Comparison of ENCODE assay signal across 17 cellular contexts in the genomic region with DNA sequence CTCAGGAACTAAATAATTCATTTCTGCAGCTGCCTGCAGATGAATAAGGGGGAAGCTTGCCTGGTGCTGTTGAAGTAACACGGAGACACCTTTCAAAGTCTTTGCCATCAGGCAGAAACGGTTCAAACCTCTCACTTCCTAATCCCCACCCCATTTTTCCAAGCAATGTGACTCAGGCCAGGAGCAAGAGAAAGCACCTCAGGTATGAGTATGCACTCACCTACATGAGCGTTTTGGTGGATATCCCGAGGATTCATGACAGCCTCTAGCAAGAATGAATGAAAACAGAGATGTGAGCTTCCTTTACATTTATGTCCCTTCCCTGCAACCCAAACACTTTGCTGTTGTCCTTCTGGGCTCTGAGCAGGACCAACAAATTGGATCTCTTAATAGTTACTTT.
DNase-seq lines count a peak whose midpoint lies in the region; ATAC-seq, FAIRE-seq and TF ChIP-seq lines count a peak whose summit lies in the region.
"Had no signal": no experiment of that assay in that cellular context is flagged by ENCODE, and none has a peak within 500 bp of the region (broad histone marks: within the 10 kb centered on the region; RNA-seq: fewer than 3 reads in every experiment).

No MANE protein-coding gene starts in this region.

- POLR2A ChIA-PET in activated CD4-positive, alpha-beta memory T cell treated with anti-CD3 and anti-CD28 coated beads, Interleukin-2, amount 10 ng/mL, durations not matched to agents 7 days and 5 days (lab: Charles Lee), result interaction anchor here (1.1 to 5.5 kb wide), 7 partner anchors 11 to 96 kb away, joined by 3 to 23 read pairs (median 4); a partner anchor contains a TSS

- H3K4me3 ChIP-seq in keratinocyte (ENCODE audit: control insufficient read depth in 2 of 3, extremely low read depth in 1 of 3, insufficient read depth in 2 of 3, low read depth in 1 of 3, low read length in 3 of 3) (no peak overlapping the region), stomach smooth muscle (ENCODE audit: low read length in 2 of 2) (no peak overlapping the region)
- H3K4me3 ChIP-seq: BLaER1 treated with 17β-estradiol and CSF1 and Interleukin-3, amounts not matched to agents 10 nM and 100 nM; smooth muscle cell; tibial artery had no signal

- H3K36me3 Mint-ChIP-seq in T-helper 1 cell treated with Interleukin-12 subunit alpha and Interleukin-12 subunit beta and Interleukin-4 antibody, amounts not matched to agents 30 μg/mL and 1 μg/mL, for 36 hours (ENCODE audit: low read depth), result peaks cover 56% of the 10 kb centered on the region
- peaks cover 80% of the 10 kb centered on the region for H3K36me3 Mint-ChIP-seq in activated CD4-positive, alpha-beta memory T cell treated with anti-CD3 and anti-CD28 coated beads, Interleukin-2, amount 10 ng/mL, durations not matched to agents 7 days and 5 days (ENCODE audit: low read depth)

- no peaks in the 10 kb centered on the region for H4K20me1 ChIP-seq in keratinocyte (ENCODE audit: control insufficient read depth, extremely low read depth, insufficient read depth, low read length)

- H3K9ac ChIP-seq in keratinocyte (ENCODE audit: control insufficient read depth, extremely low read depth, insufficient read depth, low read length) (no peak overlapping the region), stomach smooth muscle (ENCODE audit: low read length in 2 of 2) (no peak overlapping the region)

- H3K27me3 ChIP-seq in keratinocyte (ENCODE audit: control insufficient read depth, extremely low read depth, insufficient read depth, low read length) (no peaks in the 10 kb centered on the region), stomach smooth muscle (ENCODE audit: control insufficient read depth in 1 of 2, insufficient read depth in 2 of 2, low read length in 2 of 2) (no peaks in the 10 kb centered on the region)
- H3K27me3 ChIP-seq: BLaER1 treated with 17β-estradiol and CSF1 and Interleukin-3, amounts not matched to agents 10 nM and 100 nM; tibial artery had no signal

- FAIRE-seq in keratinocyte (lab: Jason Lieb, UNC), result no peak

- H3K27ac ChIP-seq in keratinocyte (ENCODE audit: control insufficient read depth, insufficient read depth, low read length), result peak overlapping the region; percentile 4
- peak overlapping the region; percentile 79 for H3K27ac ChIP-seq in stomach smooth muscle (ENCODE audit: low read length)
- H3K27ac ChIP-seq: 22Rv1 had no signal

- no peaks in the 10 kb centered on the region for H3K9me1 ChIP-seq in keratinocyte (ENCODE audit: control insufficient read depth, extremely low read depth, insufficient read depth, low read length)

- no peak for ATAC-seq in HG02852 (IDR thresholded peaks at IDR 0.05; ENCODE audit: unreplicated experiment)
- ATAC-seq in Right ventricle myocardium superior (ENCODE audit: poor library complexity), result no peak

- H3K4me1 ChIP-seq in keratinocyte (ENCODE audit: control insufficient read depth, extremely low read depth, insufficient read depth, low read length) (peaks cover 24% of the 10 kb centered on the region), stomach smooth muscle (ENCODE audit: control insufficient read depth, insufficient read depth, low read length) (peaks cover 55% of the 10 kb centered on the region)

- H3K36me3 ChIP-seq in keratinocyte (ENCODE audit: control insufficient read depth in 2 of 2, extremely low read depth in 1 of 2, insufficient read depth in 2 of 2, low read length in 2 of 2), result peaks cover 34 to 57% of the 10 kb centered on the region in 2 experiments
- H3K36me3 ChIP-seq in stomach smooth muscle (ENCODE audit: control insufficient read depth in 2 of 2, insufficient read depth in 2 of 2, low read length in 2 of 2), result peaks cover 65 to 74% of the 10 kb centered on the region in 2 donors

- dilution Hi-C loops in keratinocyte (cut with MboI; ENCODE audit: extremely low pct_ligation_motif_present, low sequenced_read_pairs), result no loop called here

- H3K9me3 ChIP-seq in keratinocyte (ENCODE audit: control insufficient read depth, low read depth, low read length) (no peaks in the 10 kb centered on the region), stomach smooth muscle (ENCODE audit: control insufficient read depth in 2 of 2, low read length in 2 of 2) (no peaks in the 10 kb centered on the region)
- H3K9me3 ChIP-seq: BLaER1 treated with 17β-estradiol and CSF1 and Interleukin-3, amounts not matched to agents 10 nM and 100 nM; tibial artery had no signal

- TF ChIP-seq CTCF in keratinocyte (optimal IDR thresholded peaks at IDR 0.05 in 1 of 3, IDR thresholded peaks at IDR 0.05 in 1 of 3, conservative IDR thresholded peaks at IDR 0.05 in 1 of 3; ENCODE audit: extremely low read depth in 1 of 3, insufficient read depth in 2 of 3, low read length in 3 of 3), result no peak

- no peak overlapping the region for H3K4me3 Mint-ChIP-seq in T-helper 1 cell treated with Interleukin-12 subunit alpha and Interleukin-12 subunit beta and Interleukin-4 antibody, amounts not matched to agents 30 μg/mL and 1 μg/mL, for 36 hours
- H3K4me3 Mint-ChIP-seq in activated CD4-positive, alpha-beta memory T cell treated with anti-CD3 and anti-CD28 coated beads, Interleukin-2, amount 10 ng/mL, durations not matched to agents 7 days and 5 days, result no peak overlapping the region
- H3K4me3 Mint-ChIP-seq: IgD-negative memory B cell had no signal

- intact Hi-C loops in Right ventricle myocardium superior (cut with DNase I), result loop anchor here (2.0 kb wide), 2 partner anchors 77 to 197 kb away; no protein-coding TSS in a partner anchor

- peaks cover 25% of the 10 kb centered on the region for H3K4me1 Mint-ChIP-seq in T-helper 1 cell treated with Interleukin-12 subunit alpha and Interleukin-12 subunit beta and Interleukin-4 antibody, amounts not matched to agents 30 μg/mL and 1 μg/mL, for 36 hours (ENCODE audit: low read depth)
- peaks cover 28% of the 10 kb centered on the region for H3K4me1 Mint-ChIP-seq in activated CD4-positive, alpha-beta memory T cell treated with anti-CD3 and anti-CD28 coated beads, Interleukin-2, amount 10 ng/mL, durations not matched to agents 7 days and 5 days

- no peak overlapping the region for H2AFZ ChIP-seq in keratinocyte (ENCODE audit: control insufficient read depth, low read length)

- no peaks in the 10 kb centered on the region for H3K9me3 Mint-ChIP-seq in T-helper 1 cell treated with Interleukin-12 subunit alpha and Interleukin-12 subunit beta and Interleukin-4 antibody, amounts not matched to agents 30 μg/mL and 1 μg/mL, for 36 hours
- no peaks in the 10 kb centered on the region for H3K9me3 Mint-ChIP-seq in activated CD4-positive, alpha-beta memory T cell treated with anti-CD3 and anti-CD28 coated beads, Interleukin-2, amount 10 ng/mL, durations not matched to agents 7 days and 5 days
- H3K9me3 Mint-ChIP-seq: IgD-negative memory B cell had no signal

- peak overlapping the region; percentile 85 for H3K27ac Mint-ChIP-seq in T-helper 1 cell treated with Interleukin-12 subunit alpha and Interleukin-12 subunit beta and Interleukin-4 antibody, amounts not matched to agents 30 μg/mL and 1 μg/mL, for 36 hours
- H3K27ac Mint-ChIP-seq in activated CD4-positive, alpha-beta memory T cell treated with anti-CD3 and anti-CD28 coated beads, Interleukin-2, amount 10 ng/mL, durations not matched to agents 7 days and 5 days, result peak overlapping the region; percentile 10

- H3K4me2 ChIP-seq in keratinocyte (ENCODE audit: control insufficient read depth, extremely low read depth, insufficient read depth, low read depth, low read length), result no peak overlapping the region
- H3K4me2 ChIP-seq: BLaER1 treated with 17β-estradiol and CSF1 and Interleukin-3, amounts not matched to agents 10 nM and 100 nM; smooth muscle cell had no signal

- H3K27me3 Mint-ChIP-seq in T-helper 1 cell treated with Interleukin-12 subunit alpha and Interleukin-12 subunit beta and Interleukin-4 antibody, amounts not matched to agents 30 μg/mL and 1 μg/mL, for 36 hours (ENCODE audit: low read depth), result no peaks in the 10 kb centered on the region
- H3K27me3 Mint-ChIP-seq in activated CD4-positive, alpha-beta memory T cell treated with anti-CD3 and anti-CD28 coated beads, Interleukin-2, amount 10 ng/mL, durations not matched to agents 7 days and 5 days, result no peaks in the 10 kb centered on the region
- H3K27me3 Mint-ChIP-seq: IgD-negative memory B cell had no signal

- DNase-seq in T-helper 1 cell (no peak), keratinocyte (ENCODE audit: low read depth, low spot score) (peak; percentile 25), Right ventricle myocardium superior (no peak), NCI-H69 (lab: John Stamatoyannopoulos, UW) (no peak)
- DNase-seq in activated CD4-positive, alpha-beta memory T cell treated with anti-CD3 and anti-CD28 coated beads, Interleukin-2, amount 10 ng/mL, durations not matched to agents 7 days and 5 days, result no peak
- DNase-seq: amniotic stem cell, DMS79, GOT3, NCI-H2029 treated with DMSO at 0.1 percent for 48 hours had no signal

- peaks cover 10% of the 10 kb centered on the region for H3K79me2 ChIP-seq in keratinocyte (ENCODE audit: control insufficient read depth, insufficient read depth, low read length)

- CTCF ChIA-PET in activated CD4-positive, alpha-beta memory T cell treated with anti-CD3 and anti-CD28 coated beads, Interleukin-2, amount 10 ng/mL, durations not matched to agents 7 days and 5 days (lab: Charles Lee), result interaction anchor here (0.6 to 6.4 kb wide), 35 partner anchors 9 to 434 kb away, joined by 3 to 68 read pairs (median 5); a partner anchor contains a TSS
